ENCODE assay signal across 19 cellular contexts in the genomic region with DNA sequence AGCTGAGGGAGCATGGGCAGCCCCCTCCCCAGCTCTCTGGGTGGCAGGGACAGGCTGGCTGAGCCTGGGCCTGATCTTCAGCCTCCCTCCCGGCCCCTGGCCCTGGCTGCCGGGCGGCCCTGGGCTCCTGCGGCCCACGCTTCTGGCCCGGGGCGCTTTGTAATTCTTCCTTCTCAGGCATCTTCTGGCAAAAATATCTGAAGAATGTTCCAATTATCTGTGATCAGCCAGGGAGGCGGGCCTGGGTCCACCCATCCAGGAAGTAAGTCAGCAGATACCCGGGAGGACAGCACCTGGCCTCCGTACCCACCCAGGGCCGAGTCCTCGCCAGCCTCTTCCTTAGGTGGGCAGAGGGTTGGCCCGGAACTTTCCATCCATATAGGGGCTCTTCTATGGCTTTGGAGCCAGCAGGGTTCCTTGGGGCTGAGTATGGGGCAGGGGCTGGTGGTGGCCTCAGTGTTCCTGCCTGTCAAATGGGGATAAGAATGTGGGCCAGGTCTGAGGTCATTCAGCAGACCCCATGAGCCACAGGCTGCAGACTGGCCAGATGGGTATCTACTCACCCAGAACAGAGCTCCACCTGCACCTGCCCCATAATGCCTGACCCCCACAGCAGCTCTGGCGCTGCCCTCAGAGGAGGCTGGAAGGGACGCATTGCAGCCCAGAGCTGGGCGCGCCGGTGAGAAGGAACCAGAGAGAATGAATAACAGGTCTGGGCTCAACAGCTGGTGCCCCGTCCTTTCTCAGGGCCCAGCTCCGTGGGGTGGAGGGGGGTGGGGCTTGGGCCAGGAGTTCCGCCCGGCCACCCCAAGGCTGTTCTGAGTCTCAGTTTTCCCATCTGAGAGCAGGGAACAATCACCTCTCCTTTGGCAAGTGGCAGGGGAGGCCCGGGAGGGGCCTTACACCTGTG. TPM values are rescaled to one million over a fixed set of nuclear protein-coding genes. Genes with fewer than 3 reads are reported as not detected.
A peak's percentile ranks its signal among the peaks of the same experiment; 100 is the strongest.
DNase-seq lines count a peak whose midpoint lies in the region; ATAC-seq and TF ChIP-seq lines count a peak whose summit lies in the region.
"Had no signal": no experiment of that assay in that cellular context is flagged by ENCODE, and none has a peak within 500 bp of the region (broad histone marks: within the 10 kb centered on the region; RNA-seq: fewer than 3 reads in every experiment).

No MANE protein-coding gene starts in this region.

- DNase-seq in Caco-2, result peak; percentile 59 to 67
- DNase-seq in IMR-90, result no peak
- peak; percentile 31 for DNase-seq in choroid plexus epithelial cell (ENCODE audit: low read depth)
- no peak for DNase-seq in mesenchymal stem cell
- no peak for DNase-seq in NCI-H69 (lab: John Stamatoyannopoulos, UW)
- DNase-seq in SKM-1 treated with dmso at 0.1 percent for 144 hours (lab: John Stamatoyannopoulos, UW; ENCODE audit: unreplicated experiment), result no peak
- no peak for DNase-seq in activated CD4-positive, alpha-beta T cell treated with anti-CD3 and anti-CD28 coated beads for 1 hour
- no peak for DNase-seq in effector memory CD4-positive, alpha-beta T cell
- DNase-seq: C1 segment of cervical spinal cord, DMS 273 treated with DMSO at 0.1 percent for 48 hours, HCEC 1CT, Karpas-422, MM.1S, NCI-H1092 treated with DMSO at 0.1 percent for 48 hours, NCI-H1694 treated with DMSO at 0.1 percent for 48 hours, NCI-H2107, NCI-H226, NCI-H526 treated with DMSO at 0.1 percent for 48 hours, SIG-M5 had no signal

- H3K27me3 ChIP-seq in Caco-2 (replicated peaks; ENCODE audit: control insufficient read depth, insufficient read depth, low read length), result no peaks in the 10 kb centered on the region
- peaks cover 26% of the 10 kb centered on the region; the same call in 1 of the 2 replicates for H3K27me3 ChIP-seq in IMR-90 (ENCODE audit: control insufficient read depth, insufficient read depth, low read length)
- H3K27me3 ChIP-seq in mesenchymal stem cell (ENCODE audit: control insufficient read depth in 1 of 2, insufficient read depth in 1 of 2, low read length in 2 of 2), result peaks cover 0 to 89% of the 10 kb centered on the region in 2 experiments
- H3K27me3 ChIP-seq in effector memory CD4-positive, alpha-beta T cell (replicated peaks; ENCODE audit: control insufficient read depth, insufficient read depth, low read length, poor library complexity, severe bottlenecking), result no peaks in the 10 kb centered on the region

- H2AK5ac ChIP-seq in IMR-90 (ENCODE audit: low read depth, low read length) (no peak overlapping the region), mesenchymal stem cell (ENCODE audit: low read length, severe bottlenecking) (peak overlapping the region; percentile 69)

- no peaks in the 10 kb centered on the region for H3K27me3 Mint-ChIP-seq in Caco-2 (ENCODE audit: insufficient read depth, unreplicated experiment)

- no peak overlapping the region for H2BK12ac ChIP-seq in mesenchymal stem cell (ENCODE audit: low read length in 2 of 2)

- no peaks in the 10 kb centered on the region for H3K4me1 Mint-ChIP-seq in Caco-2 (ENCODE audit: low read depth, unreplicated experiment)

- H4K91ac ChIP-seq in IMR-90 (ENCODE audit: insufficient read depth, low read depth, low read length), result no peak overlapping the region
- H4K91ac ChIP-seq in mesenchymal stem cell (ENCODE audit: low read length), result no peak overlapping the region

- H3K4ac ChIP-seq in IMR-90 (ENCODE audit: low read depth, low read length), result no peak overlapping the region
- no peak overlapping the region for H3K4ac ChIP-seq in mesenchymal stem cell (ENCODE audit: low read depth in 1 of 2, low read length in 2 of 2)

- H3K9me3 ChIP-seq in Caco-2, result no peaks in the 10 kb centered on the region
- no peaks in the 10 kb centered on the region for H3K9me3 ChIP-seq in IMR-90 (ENCODE audit: control insufficient read depth, insufficient read depth, low read length)
- H3K9me3 ChIP-seq in mesenchymal stem cell (ENCODE audit: control insufficient read depth, low read length), result no peaks in the 10 kb centered on the region
- H3K9me3 ChIP-seq in effector memory CD4-positive, alpha-beta T cell (ENCODE audit: control insufficient read depth, low read length), result no peaks in the 10 kb centered on the region

- no peak overlapping the region for H3K18ac ChIP-seq in IMR-90 (ENCODE audit: low read depth, low read length)
- H3K18ac ChIP-seq in mesenchymal stem cell (ENCODE audit: low read depth in 1 of 2, low read length in 2 of 2), result no peak overlapping the region

- no peak for TF ChIP-seq RAD21 in IMR-90 (IDR thresholded peaks at IDR 0.05; ENCODE audit: low read length)

- no peak overlapping the region for H3K56ac ChIP-seq in IMR-90 (ENCODE audit: extremely low read depth, insufficient read depth, low read length)

- CTCF ChIA-PET in Caco-2 (lab: Charles Lee), result interaction anchor here (0.6 kb wide), 1 partner anchor 51 kb away, joined by 4 read pairs; no protein-coding TSS in a partner anchor
- CTCF ChIA-PET in IMR-90 (lab: Yijun Ruan, JAX), result no interaction called here

- no peak overlapping the region for H2BK120ac ChIP-seq in IMR-90 (ENCODE audit: low read depth, low read length)
- no peak overlapping the region for H2BK120ac ChIP-seq in mesenchymal stem cell (ENCODE audit: low read depth, low read length)

- no peak for TF ChIP-seq POLR2A in IMR-90 (IDR thresholded peaks at IDR 0.05; ENCODE audit: low read depth, low read length)

- no peak overlapping the region for H2BK15ac ChIP-seq in IMR-90 (ENCODE audit: low read depth, low read length)
- H2BK15ac ChIP-seq in mesenchymal stem cell (ENCODE audit: low read depth, poor library complexity, severe bottlenecking), result no peak overlapping the region

- dilution Hi-C loops in IMR-90 (cut with HindIII; ENCODE audit: low sequenced_read_pairs, unreplicated experiment), result no loop called here

- H3K4me3 Mint-ChIP-seq in Caco-2 (ENCODE audit: unreplicated experiment), result no peak overlapping the region

- H3K9me1 ChIP-seq in IMR-90 (ENCODE audit: insufficient read depth, low read length), result no peaks in the 10 kb centered on the region

- H3K9ac ChIP-seq in IMR-90 (ENCODE audit: low read depth, low read length) (no peak overlapping the region), mesenchymal stem cell (ENCODE audit: low read length) (no peak overlapping the region)

- peak overlapping the region; percentile 45 for H3K27ac Mint-ChIP-seq in Caco-2 (ENCODE audit: unreplicated experiment)

- H3K27ac ChIP-seq in IMR-90 (ENCODE audit: insufficient read depth, low read length), result no peak overlapping the region
- H3K27ac ChIP-seq in mesenchymal stem cell (ENCODE audit: low read length, poor library complexity, severe bottlenecking), result no peak overlapping the region
- no peak overlapping the region for H3K27ac ChIP-seq in effector memory CD4-positive, alpha-beta T cell (ENCODE audit: insufficient read depth, low read length, poor library complexity, severe bottlenecking)

- intact Hi-C loops in Caco-2 (cut with micrococcal nuclease; ENCODE audit: unreplicated experiment) (no loop called here), IMR-90 (cut with micrococcal nuclease) (no loop called here)

- H3K36me3 ChIP-seq in Caco-2 (ENCODE audit: control insufficient read depth, insufficient read depth, low read length) (no peaks in the 10 kb centered on the region), IMR-90 (ENCODE audit: control insufficient read depth, insufficient read depth, low read length) (no peaks in the 10 kb centered on the region), mesenchymal stem cell (ENCODE audit: control insufficient read depth in 1 of 2, insufficient read depth in 2 of 2, low read depth in 1 of 2, low read length in 2 of 2) (peaks cover 0 to 35% of the 10 kb centered on the region in 2 experiments)
- no peaks in the 10 kb centered on the region for H3K36me3 ChIP-seq in effector memory CD4-positive, alpha-beta T cell (ENCODE audit: control insufficient read depth, insufficient read depth, low read length)

- no peak overlapping the region for H2BK20ac ChIP-seq in IMR-90 (ENCODE audit: low read depth, low read length)

- H4K8ac ChIP-seq in IMR-90 (ENCODE audit: low read depth in 2 of 2, low read length in 2 of 2) (no peak overlapping the region), mesenchymal stem cell (ENCODE audit: low read length) (no peak overlapping the region)

- no peak overlapping the region for H3K23ac ChIP-seq in IMR-90 (ENCODE audit: low read depth, low read length)
- H3K23ac ChIP-seq in mesenchymal stem cell (ENCODE audit: low read length in 2 of 2), result no peak overlapping the region

- no peaks in the 10 kb centered on the region for H3K9me3 Mint-ChIP-seq in Caco-2 (ENCODE audit: unreplicated experiment)

- H2AK9ac ChIP-seq in IMR-90 (replicated peaks; ENCODE audit: low read depth, low read length, poor library complexity), result no peak overlapping the region

- H3K4me3 ChIP-seq in Caco-2 (ENCODE audit: low read depth, low read length), result no peak overlapping the region
- H3K4me3 ChIP-seq in IMR-90 (ENCODE audit: insufficient read depth, low read depth, low read length), result no peak overlapping the region
- no peak overlapping the region for H3K4me3 ChIP-seq in choroid plexus epithelial cell (ENCODE audit: low read depth, low read length)
- H3K4me3 ChIP-seq in mesenchymal stem cell (ENCODE audit: insufficient read depth in 1 of 2, low read depth in 1 of 2, low read length in 2 of 2), result no peak overlapping the region
- no peak overlapping the region for H3K4me3 ChIP-seq in effector memory CD4-positive, alpha-beta T cell (ENCODE audit: insufficient read depth, low read depth, low read length, poor library complexity, severe bottlenecking)

- ATAC-seq in IMR-90 (ENCODE audit: low read depth), result no peak

- peaks cover 13% of the 10 kb centered on the region for H3K4me1 ChIP-seq in Caco-2
- H3K4me1 ChIP-seq in IMR-90 (ENCODE audit: control insufficient read depth, insufficient read depth, low read length), result no peaks in the 10 kb centered on the region
- H3K4me1 ChIP-seq in mesenchymal stem cell (ENCODE audit: control insufficient read depth, insufficient read depth, low read depth, low read length), result peaks cover 61% of the 10 kb centered on the region
- no peaks in the 10 kb centered on the region for H3K4me1 ChIP-seq in effector memory CD4-positive, alpha-beta T cell (ENCODE audit: control insufficient read depth, insufficient read depth, low read length, poor library complexity, severe bottlenecking)

- TF ChIP-seq CTCF in Caco-2 (IDR thresholded peaks at IDR 0.05; ENCODE audit: insufficient read depth in 1 of 2, low read depth in 1 of 2, low read length in 1 of 2, severe bottlenecking in 1 of 2, unreplicated experiment in 1 of 2), result no peak
- TF ChIP-seq CTCF in IMR-90 (conservative IDR thresholded peaks at IDR 0.05; ENCODE audit: low read depth, low read length), result no peak
- no peak for TF ChIP-seq CTCF in choroid plexus epithelial cell (conservative IDR thresholded peaks at IDR 0.05; ENCODE audit: low read depth, low read length)

- H3K14ac ChIP-seq in IMR-90 (replicated peaks; ENCODE audit: low read depth, low read length) (no peak overlapping the region), mesenchymal stem cell (ENCODE audit: low read length in 2 of 2) (no peak overlapping the region)

- POLR2A ChIA-PET in Caco-2 (lab: Charles Lee) (no interaction called here), IMR-90 (lab: Charles Lee; ENCODE audit: unreplicated experiment) (no interaction called here)

- H4K5ac ChIP-seq in IMR-90 (ENCODE audit: low read depth, low read length), result no peak overlapping the region

- BruUV-seq in Caco-2 (replicated peaks; lab: Mats Ljungman, UMichigan) (no TSS peak), IMR-90 (replicated peaks; lab: Mats Ljungman, UMichigan) (no TSS peak)

- no peak overlapping the region for H2BK5ac ChIP-seq in IMR-90 (ENCODE audit: low read depth, low read length, poor library complexity, severe bottlenecking)
- H2BK5ac ChIP-seq in mesenchymal stem cell (ENCODE audit: low read depth, low read length, poor library complexity, severe bottlenecking), result no peak overlapping the region

- H3K36me3 Mint-ChIP-seq in Caco-2 (ENCODE audit: insufficient read depth, unreplicated experiment), result no peaks in the 10 kb centered on the region

- in situ Hi-C loops in IMR-90 (cut with MboI; ENCODE audit: low sequenced_read_pairs), result no loop called here

- no peak overlapping the region for H3K4me2 ChIP-seq in IMR-90 (ENCODE audit: low read depth, low read length)
- no peak overlapping the region for H3K4me2 ChIP-seq in mesenchymal stem cell (ENCODE audit: low read length, poor library complexity, severe bottlenecking)

- 76% methylated on average over 8 of the region's 23 CpGs; no CpG with 5 or more reads in 1 of the 2 experiments for WGBS in IMR-90 (ENCODE audit: extremely low coverage in 2 of 2, insufficient read length in 1 of 2), 2 experiments
- 87% methylated on average over 23 of the region's 23 CpGs for WGBS in mesenchymal stem cell

- no peaks in the 10 kb centered on the region for H4K20me1 ChIP-seq in IMR-90 (ENCODE audit: insufficient read depth, low read length)

- H2AFZ ChIP-seq in IMR-90 (replicated peaks; ENCODE audit: low read length, poor library complexity), result peak overlapping the region; percentile 43
- H2AFZ ChIP-seq in mesenchymal stem cell (ENCODE audit: low read depth, low read length), result no peak overlapping the region

- no peaks in the 10 kb centered on the region for H3K79me1 ChIP-seq in IMR-90 (ENCODE audit: low read depth in 1 of 2, low read length in 2 of 2)
- H3K79me1 ChIP-seq in mesenchymal stem cell (replicated peaks; ENCODE audit: low read length, poor library complexity, severe bottlenecking), result peaks cover 15% of the 10 kb centered on the region

RNA-seq across cellular contexts. Expression of a gene that starts 16.2 kb away (rescaled TPM):
- total RNA-seq in Caco-2 (2022) (0.57 and 0.77 TPM in 2 replicates), IMR-90 (2012; rRNA removed) (under 0.01 TPM in 2 replicates)
- 0.15 and 0.16 TPM in 2 replicates for polyA plus RNA-seq in IMR-90 (2012; rRNA removed)
- 0.21 and 0.23 TPM in 2 replicates for polyA plus RNA-seq in IMR-90 (2012; cell fraction: cytosol; rRNA removed)
- 0.10 and 0.15 TPM in 2 replicates for polyA plus RNA-seq in IMR-90 (2012; cell fraction: nucleus; rRNA removed; ENCODE audit: low replicate concordance)
- polyA plus RNA-seq in mesenchymal stem cell (2013, experiment 1 of 2), result not detected
- polyA plus RNA-seq in mesenchymal stem cell (2013, experiment 2 of 2), result not detected

Comparison
In these comparisons a context has a peak if more than half of its experiments do, and no peak if none do; other contexts are left out.
1. DNase-seq: peak in Caco-2 (2 of 2) and choroid plexus epithelial cell (single experiment); none in IMR-90 (single experiment), mesenchymal stem cell (single experiment), NCI-H69 (single experiment), SKM-1 treated with dmso at 0.1 percent for 144 hours (single experiment), activated CD4-positive, alpha-beta T cell treated with anti-CD3 and anti-CD28 coated beads for 1 hour (single experiment) and effector memory CD4-positive, alpha-beta T cell (0 of 3).